In genomic region chrX:12977761-12978204, GRCh38 we compare ENCODE assay signal across 8 cellular contexts. TPM values are rescaled to one million over a fixed set of nuclear protein-coding genes. Genes with fewer than 3 reads are reported as not detected.
DNase-seq lines count a peak whose midpoint lies in the region; ATAC-seq and TF ChIP-seq lines count a peak whose summit lies in the region.

No MANE protein-coding gene starts in this region.

- intact Hi-C loops in transverse colon (cut with DNase I; ENCODE audit: low total_unique reads) = no loop called here

- H3K27ac ChIP-seq in iPS-18a (ENCODE audit: low read length) (peak overlapping the region; percentile 2), transverse colon (peak overlapping the region; percentile 90 to 99 (median 94))

- H3K9me3 ChIP-seq in iPS-18a (ENCODE audit: control insufficient read depth, low read depth, low read length) (no peaks in the 10 kb centered on the region), transverse colon (no peaks in the 10 kb centered on the region)

- H3K4me3 ChIP-seq in iPS-18a (ENCODE audit: low read length) (peak overlapping the region; percentile 86), transverse colon (peak overlapping the region in 3 of 4 donors; percentile 55 to 86 (median 67))

- H3K4me1 ChIP-seq in iPS-18a (ENCODE audit: control insufficient read depth, low read depth, low read length) = peaks cover 41% of the 10 kb centered on the region
- H3K4me1 ChIP-seq in transverse colon = no peaks in the 10 kb centered on the region

- no peaks in the 10 kb centered on the region for H3K27me3 ChIP-seq in iPS-18a (ENCODE audit: control insufficient read depth, insufficient read depth, low read length)
- no peaks in the 10 kb centered on the region for H3K27me3 ChIP-seq in transverse colon

- WGBS in transverse colon (ENCODE audit: low coverage in 1 of 2), 2 donors = 40 to 52% methylated on average over 6 to 9 of the region's 9 CpGs

- H3K9ac ChIP-seq in iPS-18a (ENCODE audit: low read length) = peak overlapping the region; percentile 98

- ATAC-seq in GM18519 (IDR thresholded peaks at IDR 0.05; ENCODE audit: low FRiP score, unreplicated experiment) (peak; percentile 12), HG02623 (IDR thresholded peaks at IDR 0.05; ENCODE audit: unreplicated experiment) (peak; percentile 6), SK-N-SH treated with all-trans-retinoic acid at 6 μM for 48 hours (no peak), GM21360 (IDR thresholded peaks at IDR 0.05; ENCODE audit: unreplicated experiment) (no peak)

- H3K36me3 ChIP-seq in iPS-18a (ENCODE audit: control insufficient read depth, low read depth, low read length) (peaks cover 10% of the 10 kb centered on the region), transverse colon (no peaks in the 10 kb centered on the region)

- DNase-seq in transverse colon (no peak), NCI-H345 (lab: John Stamatoyannopoulos, UW) (no peak), amygdala (lab: John Stamatoyannopoulos, UW) (no peak)

- in situ Hi-C loops in transverse colon (cut with MboI; ENCODE audit: low pct_ligation_motif_present in 1 of 4, low pct_unique_long_range_greater_than_20kb in 1 of 4, low sequenced_read_pairs in 3 of 4) = loop anchor here in 2 of 4 donors (25.0 kb wide), 2 partner anchors 110 to 285 kb away; no protein-coding TSS in a partner anchor

- no peak for TF ChIP-seq POLR2A in transverse colon (IDR thresholded peaks at IDR 0.05)

- no peak for TF ChIP-seq CTCF in transverse colon (IDR thresholded peaks at IDR 0.05)

- TF ChIP-seq EP300 in transverse colon (IDR thresholded peaks at IDR 0.05; ENCODE audit: low read depth) = no peak

TF ChIP-seq in SK-N-SH treated with all-trans-retinoic acid at 6 μM for 48 hours, 23 proteins besides CTCF, POLR2A, EP300 and RAD21:
- TF ChIP-seq TOX (CRISPR knock-in tag; IDR thresholded peaks at IDR 0.05; ENCODE audit: borderline replicate concordance) (no peak), POU6F1 (CRISPR knock-in tag; IDR thresholded peaks at IDR 0.05; ENCODE audit: borderline replicate concordance, low read depth) (no peak), PATZ1 (CRISPR knock-in tag; IDR thresholded peaks at IDR 0.05; ENCODE audit: borderline replicate concordance) (peak; percentile 57; the same call in 1 of the 2 replicates), CSRNP3 (CRISPR knock-in tag; IDR thresholded peaks at IDR 0.05) (no peak), ZNF8 (CRISPR knock-in tag; IDR thresholded peaks at IDR 0.05) (peak; percentile 9; the same call in 1 of the 2 replicates), RARB (CRISPR knock-in tag; IDR thresholded peaks at IDR 0.05) (0 out of 2 replicates have a peak, but pooled peaks have one; percentile 7), ARNTL (CRISPR knock-in tag; IDR thresholded peaks at IDR 0.05; ENCODE audit: borderline replicate concordance, low read depth) (0 out of 2 replicates have a peak, but pooled peaks have one; percentile 29), ZC3H10 (CRISPR knock-in tag; IDR thresholded peaks at IDR 0.05) (peak; percentile 75), GLIS3 (CRISPR knock-in tag; IDR thresholded peaks at IDR 0.05) (no peak)

RNA-seq across cellular contexts. Expression of gene TMSB4X, which starts 2.9 kb away (rescaled TPM):
- 1,000 to 10,000 TPM in 3 of 4 donors, 100 to 1,000 TPM in 1; 680 to 4,578 (median 2,996) TPM for total RNA-seq in transverse colon

Comparison
In these comparisons a context has a peak if more than half of its experiments do, and no peak if none do; other contexts are left out.
1. ATAC-seq: peak in GM18519 (single experiment) and HG02623 (single experiment); none in SK-N-SH treated with all-trans-retinoic acid at 6 μM for 48 hours (single experiment) and GM21360 (single experiment).